Comparison of ENCODE assay signal across 2 cellular contexts in the genomic region with DNA sequence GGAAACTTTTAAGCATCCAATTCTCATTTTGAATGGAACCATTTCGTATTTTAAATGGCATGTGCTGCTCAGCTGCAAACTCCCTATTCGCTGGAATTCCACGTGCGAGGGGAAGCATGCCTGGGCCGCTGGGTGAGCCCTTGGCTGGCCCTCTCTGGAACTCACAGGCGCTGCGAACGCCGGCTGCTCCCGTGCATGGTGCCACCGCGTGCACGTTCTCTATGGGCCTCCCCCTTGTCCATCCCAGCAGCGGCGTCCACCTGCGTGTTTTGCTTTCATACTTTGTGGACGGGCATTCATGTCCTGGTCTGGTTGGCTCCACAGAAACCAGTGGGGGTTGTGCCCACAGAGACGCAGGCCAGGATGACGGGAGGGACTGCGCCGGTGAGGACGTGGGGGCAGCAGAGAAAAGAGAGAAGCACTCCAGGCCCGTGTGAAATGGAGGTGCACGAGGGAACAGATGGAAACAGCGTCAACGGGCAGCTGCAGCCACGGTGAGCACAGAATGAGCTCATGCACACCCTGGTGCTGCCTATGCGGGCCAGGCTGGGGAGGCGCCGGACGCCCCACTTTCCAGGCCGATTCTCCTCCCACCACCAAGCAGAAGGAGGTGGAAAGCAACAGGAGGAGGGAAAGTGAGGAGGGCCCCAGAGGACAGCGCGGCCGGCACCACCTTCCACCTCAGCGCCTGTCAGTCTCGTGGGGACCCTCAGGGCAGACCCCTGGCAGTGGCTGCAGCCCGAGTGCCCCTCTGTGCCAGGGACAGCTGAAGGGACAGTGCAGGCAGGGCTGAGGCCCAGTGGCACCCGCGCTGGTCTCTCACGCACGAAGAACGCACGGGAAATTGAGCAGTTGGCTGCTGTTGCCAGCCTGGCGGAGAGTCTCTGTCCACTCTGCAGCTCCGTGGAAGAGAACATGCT.
TF ChIP-seq lines count a peak whose summit lies in the region.

No MANE protein-coding gene starts in this region.

TF ChIP-seq in WTC11, 78 proteins besides CTCF, POLR2A, EP300 and RAD21:
- TF ChIP-seq GTF2I (CRISPR knock-in tag; conservative IDR thresholded peaks at IDR 0.05) (no peak), ETV6 (CRISPR knock-in tag; IDR thresholded peaks at IDR 0.05) (no peak), JUN (CRISPR knock-in tag; IDR thresholded peaks at IDR 0.05) (no peak), PRDM15 (CRISPR knock-in tag; IDR thresholded peaks at IDR 0.05) (no peak), ZBTB21 (CRISPR knock-in tag; IDR thresholded peaks at IDR 0.05; ENCODE audit: borderline replicate concordance) (no peak), ZNF416 (CRISPR knock-in tag; IDR thresholded peaks at IDR 0.05) (no peak), NR2C2 (CRISPR knock-in tag; IDR thresholded peaks at IDR 0.05) (no peak), ZNF121 (CRISPR knock-in tag; IDR thresholded peaks at IDR 0.05) (no peak), TEAD1 (CRISPR knock-in tag; IDR thresholded peaks at IDR 0.05) (no peak), E2F4 (CRISPR knock-in tag; IDR thresholded peaks at IDR 0.05; ENCODE audit: borderline replicate concordance, low read depth) (no peak), NFE2L1 (CRISPR knock-in tag; IDR thresholded peaks at IDR 0.05) (no peak), GABPB1 (CRISPR knock-in tag; IDR thresholded peaks at IDR 0.05) (no peak), ZMAT4 (CRISPR knock-in tag; IDR thresholded peaks at IDR 0.05) (no peak), MYBL2 (CRISPR knock-in tag; IDR thresholded peaks at IDR 0.05) (no peak), ELF4 (CRISPR knock-in tag; IDR thresholded peaks at IDR 0.05; ENCODE audit: low read depth) (no peak), NR3C1 (CRISPR knock-in tag; conservative IDR thresholded peaks at IDR 0.05; ENCODE audit: low read depth) (no peak), HMGA2 (CRISPR knock-in tag; IDR thresholded peaks at IDR 0.05) (no peak), IRF2 (CRISPR knock-in tag; IDR thresholded peaks at IDR 0.05; ENCODE audit: borderline replicate concordance, low read depth) (no peak)
- TF ChIP-seq, protein P1, sequence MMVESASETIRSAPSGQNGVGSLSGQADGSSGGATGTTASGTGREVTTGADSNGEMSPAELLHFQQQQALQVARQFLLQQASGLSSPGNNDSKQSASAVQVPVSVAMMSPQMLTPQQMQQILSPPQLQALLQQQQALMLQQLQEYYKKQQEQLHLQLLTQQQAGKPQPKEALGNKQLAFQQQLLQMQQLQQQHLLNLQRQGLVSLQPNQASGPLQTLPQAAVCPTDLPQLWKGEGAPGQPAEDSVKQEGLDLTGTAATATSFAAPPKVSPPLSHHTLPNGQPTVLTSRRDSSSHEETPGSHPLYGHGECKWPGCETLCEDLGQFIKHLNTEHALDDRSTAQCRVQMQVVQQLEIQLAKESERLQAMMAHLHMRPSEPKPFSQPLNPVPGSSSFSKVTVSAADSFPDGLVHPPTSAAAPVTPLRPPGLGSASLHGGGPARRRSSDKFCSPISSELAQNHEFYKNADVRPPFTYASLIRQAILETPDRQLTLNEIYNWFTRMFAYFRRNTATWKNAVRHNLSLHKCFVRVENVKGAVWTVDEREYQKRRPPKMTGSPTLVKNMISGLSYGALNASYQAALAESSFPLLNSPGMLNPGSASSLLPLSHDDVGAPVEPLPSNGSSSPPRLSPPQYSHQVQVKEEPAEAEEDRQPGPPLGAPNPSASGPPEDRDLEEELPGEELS (CRISPR knock-in tag; IDR thresholded peaks at IDR 0.05), result no peak

TF ChIP-seq in H1, 55 proteins besides CTCF, POLR2A, EP300 and RAD21:
- TF ChIP-seq, protein P2, sequence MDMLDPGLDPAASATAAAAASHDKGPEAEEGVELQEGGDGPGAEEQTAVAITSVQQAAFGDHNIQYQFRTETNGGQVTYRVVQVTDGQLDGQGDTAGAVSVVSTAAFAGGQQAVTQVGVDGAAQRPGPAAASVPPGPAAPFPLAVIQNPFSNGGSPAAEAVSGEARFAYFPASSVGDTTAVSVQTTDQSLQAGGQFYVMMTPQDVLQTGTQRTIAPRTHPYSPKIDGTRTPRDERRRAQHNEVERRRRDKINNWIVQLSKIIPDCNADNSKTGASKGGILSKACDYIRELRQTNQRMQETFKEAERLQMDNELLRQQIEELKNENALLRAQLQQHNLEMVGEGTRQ (IDR thresholded peaks at IDR 0.05; ENCODE audit: low read length), result no peak
- TF ChIP-seq CBX8 (IDR thresholded peaks at IDR 0.05; ENCODE audit: borderline replicate concordance, low read depth, low read length) (no peak), CEBPB (IDR thresholded peaks at IDR 0.05; ENCODE audit: low read depth, low read length) (no peak), JUN (IDR thresholded peaks at IDR 0.05; ENCODE audit: low read depth, low read length) (no peak), PHF8 (conservative IDR thresholded peaks at IDR 0.05; ENCODE audit: low read depth, low read length) (no peak), RXRA (IDR thresholded peaks at IDR 0.05; ENCODE audit: insufficient read depth, low read depth, low read length) (no peak), SIX5 (IDR thresholded peaks at IDR 0.05; ENCODE audit: low read depth, low read length) (no peak), HDAC2 (IDR thresholded peaks at IDR 0.05; ENCODE audit: borderline replicate concordance in 1 of 2, low read depth in 2 of 2, low read length in 2 of 2) (no peak), JUND (IDR thresholded peaks at IDR 0.05; ENCODE audit: low read length) (no peak), ZNF274 (IDR thresholded peaks at IDR 0.05; ENCODE audit: borderline replicate concordance, extremely low read depth, low read length) (no peak), KDM4A (IDR thresholded peaks at IDR 0.05; ENCODE audit: low read depth, low read length, severe bottlenecking) (no peak), EZH2 (IDR thresholded peaks at IDR 0.05; ENCODE audit: low read depth, low read length, severe bottlenecking) (no peak)
TF ChIP-seq in H1: peak in this region for 0.
